In the genomic region with DNA sequence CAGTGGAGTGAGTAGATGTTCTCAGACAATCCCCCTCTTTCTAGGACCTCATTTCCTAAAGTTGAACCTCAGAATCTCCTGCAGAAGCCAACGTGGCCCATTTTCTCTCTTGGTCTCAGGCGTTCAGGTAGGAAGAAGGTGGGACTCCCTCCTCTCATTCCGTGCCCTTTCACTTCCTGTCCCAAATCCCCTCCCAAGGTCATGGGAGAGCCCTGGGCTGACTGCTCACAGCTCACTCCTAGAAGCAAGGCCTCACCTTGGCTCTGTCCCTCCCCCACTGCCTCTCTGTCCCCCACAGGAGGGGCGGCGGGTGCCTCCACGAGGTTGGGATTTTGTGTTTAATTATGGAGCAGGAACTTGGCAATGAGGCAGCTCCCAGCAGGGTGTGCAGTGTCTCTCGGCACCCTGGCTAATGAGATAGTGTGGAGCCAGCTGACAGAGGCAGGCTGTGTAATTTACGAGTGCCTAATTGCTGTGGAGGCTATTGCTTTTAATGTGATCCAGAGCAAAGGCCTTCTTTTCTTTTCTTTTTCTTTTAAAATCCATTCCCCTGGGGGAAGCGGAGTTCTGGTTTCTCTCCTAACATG, we compare ENCODE assay signal across 14 cellular contexts. TPM values are rescaled to one million over a fixed set of nuclear protein-coding genes. Genes with fewer than 3 reads are reported as not detected.
DNase-seq lines count a peak whose midpoint lies in the region; TF ChIP-seq lines count a peak whose summit lies in the region.
"Had no signal": no experiment of that assay in that cellular context is flagged by ENCODE, and none has a peak within 500 bp of the region (broad histone marks: within the 10 kb centered on the region; RNA-seq: fewer than 3 reads in every experiment).

No MANE protein-coding gene starts in this region.

- peaks cover 31% of the 10 kb centered on the region for H3K4me1 Mint-ChIP-seq in MCF 10A (ENCODE audit: insufficient read depth, unreplicated experiment)
- peaks cover under 1% of the 10 kb centered on the region for H3K4me1 Mint-ChIP-seq in T-helper 2 cell treated with Interferon-gamma antibody and Interleukin-4, amounts not matched to agents 5 μg/mL and 100 μg/mL, for 36 hours (ENCODE audit: low read depth)

- no peaks in the 10 kb centered on the region for H3K9me3 Mint-ChIP-seq in MCF 10A (ENCODE audit: unreplicated experiment)
- no peaks in the 10 kb centered on the region for H3K9me3 Mint-ChIP-seq in T-helper 2 cell treated with Interferon-gamma antibody and Interleukin-4, amounts not matched to agents 5 μg/mL and 100 μg/mL, for 36 hours
- H3K9me3 Mint-ChIP-seq: activated CD8-positive, alpha-beta T cell treated with anti-CD3 and anti-CD28 coated beads for 36 hours; effector memory CD8-positive, alpha-beta T cell; mesothelial cell of epicardium had no signal

- no peaks in the 10 kb centered on the region for H3K27me3 Mint-ChIP-seq in MCF 10A (ENCODE audit: insufficient read depth, unreplicated experiment)
- peaks cover 13% of the 10 kb centered on the region for H3K27me3 Mint-ChIP-seq in T-helper 2 cell treated with Interferon-gamma antibody and Interleukin-4, amounts not matched to agents 5 μg/mL and 100 μg/mL, for 36 hours (ENCODE audit: low read depth)

- H3K27ac ChIP-seq in 22Rv1 (peak overlapping the region; percentile 19; the same call in 1 of the 2 replicates), left ventricle myocardium inferior (replicated peaks) (peak overlapping the region; percentile 87)
- H3K27ac ChIP-seq: uterus had no signal

- H3K4me3 Mint-ChIP-seq in MCF 10A (ENCODE audit: unreplicated experiment), result no peak overlapping the region
- no peak overlapping the region for H3K4me3 Mint-ChIP-seq in T-helper 2 cell treated with Interferon-gamma antibody and Interleukin-4, amounts not matched to agents 5 μg/mL and 100 μg/mL, for 36 hours
- H3K4me3 Mint-ChIP-seq: activated CD8-positive, alpha-beta T cell treated with anti-CD3 and anti-CD28 coated beads for 36 hours; activated naive CD8-positive, alpha-beta T cell; effector memory CD8-positive, alpha-beta T cell; mesothelial cell of epicardium had no signal

- in situ Hi-C loops in GM13976 (cut with MboI; ENCODE audit: low sequenced_read_pairs, unreplicated experiment), result no loop called here
- in situ Hi-C loops in KBM-7 (cut with MboI; ENCODE audit: low pct_unique_long_range_greater_than_20kb, low sequenced_read_pairs), result no loop called here

- H3K4me3 ChIP-seq in left ventricle myocardium inferior, result no peak overlapping the region
- H3K4me3 ChIP-seq: uterus had no signal

- peak; percentile 51 for DNase-seq in NCI-H128 (lab: John Stamatoyannopoulos, UW; ENCODE audit: unreplicated experiment)
- DNase-seq in NCI-H82 (lab: John Stamatoyannopoulos, UW), result peak; percentile 95
- DNase-seq in left ventricle myocardium inferior, result peak; percentile 69
- no peak for DNase-seq in MCF 10A (ENCODE audit: unreplicated experiment)
- DNase-seq in T-helper 2 cell treated with Interferon-gamma antibody and Interleukin-4, amounts not matched to agents 5 μg/mL and 100 μg/mL, for 36 hours (ENCODE audit: low spot score), result no peak
- no peak for DNase-seq in GM13976 (ENCODE audit: low spot score)
- no peak for DNase-seq in KBM-7
- DNase-seq: activated CD8-positive, alpha-beta T cell treated with anti-CD3 and anti-CD28 coated beads for 36 hours; effector memory CD8-positive, alpha-beta T cell; NCI-H226; uterus had no signal

- intact Hi-C loops in left ventricle myocardium inferior (cut with micrococcal nuclease), result no loop called here
- intact Hi-C loops in MCF 10A (cut with micrococcal nuclease), result no loop called here

- peaks cover 61% of the 10 kb centered on the region for H3K4me1 ChIP-seq in left ventricle myocardium inferior

- H3K9me3 ChIP-seq in left ventricle myocardium inferior (replicated peaks), result no peaks in the 10 kb centered on the region
- H3K9me3 ChIP-seq: uterus had no signal

- BruUV-seq in MCF 10A (replicated peaks; lab: Mats Ljungman, UMichigan), result no TSS peak

- CTCF ChIA-PET in MCF 10A (lab: Yijun Ruan, JAX), result interaction anchor here (0.6 to 37.5 kb wide), 6 partner anchors 10 to 1076 kb away, joined by 3 to 1608 read pairs (median 4); no protein-coding TSS in a partner anchor

- H3K36me3 ChIP-seq in left ventricle myocardium inferior, result no peaks in the 10 kb centered on the region
- H3K36me3 ChIP-seq: uterus had no signal

- no peaks in the 10 kb centered on the region for H3K27me3 ChIP-seq in left ventricle myocardium inferior (ENCODE audit: low read depth)
- H3K27me3 ChIP-seq: uterus had no signal

- H3K36me3 Mint-ChIP-seq in MCF 10A (ENCODE audit: insufficient read depth, unreplicated experiment), result no peaks in the 10 kb centered on the region
- no peaks in the 10 kb centered on the region for H3K36me3 Mint-ChIP-seq in T-helper 2 cell treated with Interferon-gamma antibody and Interleukin-4, amounts not matched to agents 5 μg/mL and 100 μg/mL, for 36 hours (ENCODE audit: low read depth)
- H3K36me3 Mint-ChIP-seq: activated naive CD8-positive, alpha-beta T cell; mesothelial cell of epicardium had no signal

- POLR2A ChIA-PET in MCF 10A (lab: Yijun Ruan, JAX), result interaction anchor here (7.3 kb wide), 1 partner anchor 12 kb away, joined by 73 read pairs; a partner anchor contains a TSS

- TF ChIP-seq CTCF in 22Rv1 (IDR thresholded peaks at IDR 0.05), result no peak
- no peak for TF ChIP-seq CTCF in left ventricle myocardium inferior (IDR thresholded peaks at IDR 0.05; ENCODE audit: borderline replicate concordance)
- no peak for TF ChIP-seq CTCF in MCF 10A (IDR thresholded peaks at IDR 0.05; ENCODE audit: unreplicated experiment)
- no peak for TF ChIP-seq CTCF in GM13976 (IDR thresholded peaks at IDR 0.05; ENCODE audit: borderline replicate concordance, control extremely low read depth, extremely low read depth, insufficient read depth, missing control alignments)

- no peak overlapping the region for H3K27ac Mint-ChIP-seq in MCF 10A (ENCODE audit: low read depth, unreplicated experiment)
- H3K27ac Mint-ChIP-seq in T-helper 2 cell treated with Interferon-gamma antibody and Interleukin-4, amounts not matched to agents 5 μg/mL and 100 μg/mL, for 36 hours, result no peak overlapping the region
- H3K27ac Mint-ChIP-seq: activated CD8-positive, alpha-beta T cell treated with anti-CD3 and anti-CD28 coated beads for 36 hours; activated naive CD8-positive, alpha-beta T cell; effector memory CD8-positive, alpha-beta T cell; mesothelial cell of epicardium had no signal

RNA-seq across cellular contexts. Expression of a gene that starts 9.1 kb away (rescaled TPM):
- 179 TPM for total RNA-seq in left ventricle myocardium inferior
- 4.9 and 6.8 TPM in 2 replicates for total RNA-seq in MCF 10A (2022)

RNA-seq across cellular contexts. Expression of a gene that starts 39.5 kb away (rescaled TPM):
- total RNA-seq in left ventricle myocardium inferior (not detected), MCF 10A (2022) (0.72 and 1.1 TPM in 2 replicates)

Comparison
In these comparisons a context has a peak if more than half of its experiments do, and no peak if none do; other contexts are left out.
1. DNase-seq: peak in NCI-H128 (single experiment), NCI-H82 (single experiment) and left ventricle myocardium inferior (single experiment); none in MCF 10A (single experiment), T-helper 2 cell treated with Interferon-gamma antibody and Interleukin-4, amounts not matched to agents 5 μg/mL and 100 μg/mL, for 36 hours (single experiment), GM13976 (single experiment) and KBM-7 (single experiment).
2. RNA of a gene that starts 9.1 kb away (total RNA-seq): 179 TPM in left ventricle myocardium inferior (single experiment); 4.9 to 6.8 TPM in MCF 10A; every median in the first group is over 10 times any median in the second.